ENCODE assay signal across 9 cellular contexts in genomic region chr4:110287130-110287529, GRCh38.
DNase-seq lines count a peak whose midpoint lies in the region; ATAC-seq lines count a peak whose summit lies in the region.
"Had no signal": no experiment of that assay in that cellular context is flagged by ENCODE, and none has a peak within 500 bp of the region (broad histone marks: within the 10 kb centered on the region; RNA-seq: fewer than 3 reads in every experiment).

No MANE protein-coding gene starts in this region.

- in situ Hi-C loops in SK-MEL-5 (cut with HindIII; ENCODE audit: low pct_unique_long_range_greater_than_20kb, low sequenced_read_pairs) = no loop called here

- ATAC-seq in HG02938 (IDR thresholded peaks at IDR 0.05; ENCODE audit: unreplicated experiment) = peak; percentile 100
- no peak for ATAC-seq in Right ventricle myocardium inferior

- DNase-seq in stimulated activated CD4-positive, alpha-beta T cell treated with anti-CD3 and anti-CD28 coated beads, Interleukin-4, amount 100 ng/mL, for 24 hours = peak; percentile 23
- no peak for DNase-seq in stimulated activated CD4-positive, alpha-beta T cell treated with anti-CD3 and anti-CD28 coated beads, Interleukin-4, amount 100 ng/mL, for 4 hours
- DNase-seq in SK-MEL-5 (ENCODE audit: low read depth, low spot score) (peak; percentile 50), non-pigmented ciliary epithelial cell (ENCODE audit: low read depth) (peak; percentile 55), activated gamma-delta T cell treated with Interleukin-2 at 50 U/mL for 16 hours (no peak), NCI-H82 treated with DMSO at 0.1 percent for 48 hours (lab: John Stamatoyannopoulos, UW; ENCODE audit: unreplicated experiment) (no peak), Right ventricle myocardium inferior (ENCODE audit: missing footprints) (no peak)
- DNase-seq: activated naive CD8-positive, alpha-beta T cell treated with anti-CD3 and anti-CD28 coated beads, Interleukin-2, amount 10 ng/mL, durations not matched to agents 7 days and 5 days had no signal

- intact Hi-C loops in Right ventricle myocardium inferior (cut with DNase I) = no loop called here

Comparison
In these comparisons a context has a peak if more than half of its experiments do, and no peak if none do; other contexts are left out.
1. DNase-seq: peak in stimulated activated CD4-positive, alpha-beta T cell treated with anti-CD3 and anti-CD28 coated beads, Interleukin-4, amount 100 ng/mL, for 24 hours (single experiment), SK-MEL-5 (single experiment) and non-pigmented ciliary epithelial cell (single experiment); none in stimulated activated CD4-positive, alpha-beta T cell treated with anti-CD3 and anti-CD28 coated beads, Interleukin-4, amount 100 ng/mL, for 4 hours (0 of 2), activated gamma-delta T cell treated with Interleukin-2 at 50 U/mL for 16 hours (single experiment), NCI-H82 treated with DMSO at 0.1 percent for 48 hours (single experiment) and Right ventricle myocardium inferior (single experiment).